In the genomic region with DNA sequence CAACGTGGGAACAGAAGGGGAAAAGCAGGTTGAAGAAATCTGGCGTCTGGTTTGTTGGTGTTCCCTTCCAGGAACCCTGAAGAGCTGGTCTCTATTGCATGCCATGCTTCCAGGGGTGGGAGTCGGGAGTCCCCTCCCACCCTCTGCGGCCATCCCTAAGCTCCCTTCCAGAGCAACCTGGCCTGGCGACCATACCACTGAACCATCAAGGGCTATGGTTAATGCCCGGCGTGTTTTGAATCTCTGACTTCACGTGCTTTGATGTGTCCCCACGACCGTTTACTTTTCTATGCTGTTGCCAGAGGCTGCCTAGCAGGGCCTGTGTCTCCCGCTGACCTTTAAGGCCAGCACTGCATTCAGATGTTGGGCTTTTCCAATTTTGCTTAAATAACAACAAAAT, we compare ENCODE assay signal across 8 cellular contexts. TPM values are rescaled to one million over a fixed set of nuclear protein-coding genes. Genes with fewer than 3 reads are reported as not detected.
DNase-seq lines count a peak whose midpoint lies in the region; ATAC-seq and TF ChIP-seq lines count a peak whose summit lies in the region.

No MANE protein-coding gene starts in this region.

- in situ Hi-C loops in G401 (cut with HindIII; ENCODE audit: low sequenced_read_pairs): no loop called here

- peak overlapping the region; percentile 98 for H2AFZ ChIP-seq in neural progenitor cell (replicated peaks)

- peaks cover 0 to 1% (median 0%) of the 10 kb centered on the region in 7 donors for H3K9me3 Mint-ChIP-seq in CD4-positive, CD25-positive, alpha-beta regulatory T cell
- H3K9me3 Mint-ChIP-seq in effector memory CD8-positive, alpha-beta T cell: no peaks in the 10 kb centered on the region
- H3K9me3 Mint-ChIP-seq in neural progenitor cell: no peaks in the 10 kb centered on the region

- H3K36me3 Mint-ChIP-seq in CD4-positive, CD25-positive, alpha-beta regulatory T cell: peaks cover 15% of the 10 kb centered on the region
- H3K36me3 Mint-ChIP-seq in effector memory CD8-positive, alpha-beta T cell (ENCODE audit: insufficient read depth): peaks cover 34% of the 10 kb centered on the region
- H3K36me3 Mint-ChIP-seq in neural progenitor cell: peaks cover 6% of the 10 kb centered on the region

- H3K27ac Mint-ChIP-seq in CD4-positive, CD25-positive, alpha-beta regulatory T cell: peak overlapping the region in 2 of 3 donors; percentile 97 to 99
- peak overlapping the region; percentile 97 for H3K27ac Mint-ChIP-seq in effector memory CD8-positive, alpha-beta T cell
- no peak overlapping the region for H3K27ac Mint-ChIP-seq in neural progenitor cell

- peak overlapping the region; percentile 58 for H3K4me3 ChIP-seq in CD4-positive, CD25-positive, alpha-beta regulatory T cell (ENCODE audit: low read depth, low read length)
- H3K4me3 ChIP-seq in neural progenitor cell: peak overlapping the region; percentile 66

- no peak for TF ChIP-seq CTCF in neural progenitor cell (IDR thresholded peaks at IDR 0.05)

- H3K36me3 ChIP-seq in CD4-positive, CD25-positive, alpha-beta regulatory T cell (ENCODE audit: control insufficient read depth, insufficient read depth, low read length): peaks cover 2% of the 10 kb centered on the region
- H3K36me3 ChIP-seq in neural progenitor cell: no peaks in the 10 kb centered on the region

- peaks cover 38% of the 10 kb centered on the region for H3K79me2 ChIP-seq in neural progenitor cell (ENCODE audit: low read depth)

- H3K27me3 Mint-ChIP-seq in CD4-positive, CD25-positive, alpha-beta regulatory T cell: peaks cover 16% of the 10 kb centered on the region
- no peaks in the 10 kb centered on the region for H3K27me3 Mint-ChIP-seq in effector memory CD8-positive, alpha-beta T cell
- H3K27me3 Mint-ChIP-seq in neural progenitor cell (ENCODE audit: insufficient read depth, low read depth): peaks cover 5% of the 10 kb centered on the region

- peaks cover 11% of the 10 kb centered on the region for H3F3A ChIP-seq in neural progenitor cell (ENCODE audit: low read depth)

- no peak for DNase-seq in CD4-positive, CD25-positive, alpha-beta regulatory T cell
- DNase-seq in NAMALWA (ENCODE audit: low spot score): peak; percentile 3
- DNase-seq in effector memory CD8-positive, alpha-beta T cell: no peak
- peak; percentile 31 for DNase-seq in neural progenitor cell (ENCODE audit: low spot score)
- no peak for DNase-seq in SIG-M5 (lab: John Stamatoyannopoulos, UW)
- DNase-seq in G401 (ENCODE audit: low spot score): no peak
- DNase-seq in SKM-1 (lab: John Stamatoyannopoulos, UW; ENCODE audit: unreplicated experiment): no peak

- peaks cover 20 to 29% (median 21%) of the 10 kb centered on the region in 4 donors for H3K4me1 Mint-ChIP-seq in CD4-positive, CD25-positive, alpha-beta regulatory T cell
- peaks cover 29 to 34% of the 10 kb centered on the region in 2 donors for H3K4me1 Mint-ChIP-seq in effector memory CD8-positive, alpha-beta T cell (ENCODE audit: low read depth in 2 of 2)
- H3K4me1 Mint-ChIP-seq in neural progenitor cell: peaks cover 17% of the 10 kb centered on the region

- H3K27ac ChIP-seq in CD4-positive, CD25-positive, alpha-beta regulatory T cell (ENCODE audit: insufficient read depth, low read length, poor library complexity, severe bottlenecking): peak overlapping the region; percentile 82
- H3K27ac ChIP-seq in neural progenitor cell: no peak overlapping the region

- H3K27me3 ChIP-seq in CD4-positive, CD25-positive, alpha-beta regulatory T cell (ENCODE audit: control insufficient read depth, insufficient read depth, low read length): no peaks in the 10 kb centered on the region
- peaks cover 10% of the 10 kb centered on the region for H3K27me3 ChIP-seq in neural progenitor cell

- H3K9ac ChIP-seq in neural progenitor cell: no peak overlapping the region

- no peaks in the 10 kb centered on the region for H3K9me3 ChIP-seq in CD4-positive, CD25-positive, alpha-beta regulatory T cell (ENCODE audit: control insufficient read depth in 2 of 2, low read length in 2 of 2)
- H3K9me3 ChIP-seq in neural progenitor cell (ENCODE audit: low read depth): no peaks in the 10 kb centered on the region

- peaks cover 38% of the 10 kb centered on the region for H4K20me1 ChIP-seq in neural progenitor cell (ENCODE audit: low read depth)

- no peak for ATAC-seq in CD4-positive, CD25-positive, alpha-beta regulatory T cell (ENCODE audit: low read depth in 2 of 2)
- ATAC-seq in effector memory CD8-positive, alpha-beta T cell (replicated peaks): no peak
- no peak for ATAC-seq in HG03439 (IDR thresholded peaks at IDR 0.05; ENCODE audit: unreplicated experiment)

- H3K4me3 Mint-ChIP-seq in CD4-positive, CD25-positive, alpha-beta regulatory T cell: peak overlapping the region; percentile 97 to 100 (median 98)
- H3K4me3 Mint-ChIP-seq in effector memory CD8-positive, alpha-beta T cell: peak overlapping the region; percentile 82 to 89
- H3K4me3 Mint-ChIP-seq in neural progenitor cell: peak overlapping the region; percentile 96

- H3K4me1 ChIP-seq in CD4-positive, CD25-positive, alpha-beta regulatory T cell (ENCODE audit: control insufficient read depth, insufficient read depth, low read length, poor library complexity, severe bottlenecking): peaks cover 36% of the 10 kb centered on the region
- peaks cover 26% of the 10 kb centered on the region for H3K4me1 ChIP-seq in neural progenitor cell

- H3K4me2 ChIP-seq in neural progenitor cell: peak overlapping the region; percentile 77

RNA-seq across cellular contexts. Expression of gene SNRK, which starts 0.7 kb away (rescaled TPM):
- total RNA-seq in CD4-positive, CD25-positive, alpha-beta regulatory T cell: 158 TPM
- polyA plus RNA-seq in CD4-positive, CD25-positive, alpha-beta regulatory T cell: 10 to 100 TPM; 40.7 to 56.9 (median 48.1) TPM
- 25.2 and 26.1 TPM in 2 replicates for total RNA-seq in neural progenitor cell (ENCODE audit: low replicate concordance)
- total RNA-seq in G401 (2014; rRNA removed; shearing (Covaris generic)): 7.1 and 11.2 TPM in 2 replicates

Comparison
In these comparisons a context has a peak if more than half of its experiments do, and no peak if none do; other contexts are left out.
1. DNase-seq: peak in NAMALWA (single experiment) and neural progenitor cell (single experiment); none in CD4-positive, CD25-positive, alpha-beta regulatory T cell (0 of 3), effector memory CD8-positive, alpha-beta T cell (0 of 3), SIG-M5 (single experiment), G401 (single experiment) and SKM-1 (single experiment).
2. Peak in every context shown above with its lines, with median percentiles within 50 percentile points of each other: H3K4me3 Mint-ChIP-seq.